In the genomic region with DNA sequence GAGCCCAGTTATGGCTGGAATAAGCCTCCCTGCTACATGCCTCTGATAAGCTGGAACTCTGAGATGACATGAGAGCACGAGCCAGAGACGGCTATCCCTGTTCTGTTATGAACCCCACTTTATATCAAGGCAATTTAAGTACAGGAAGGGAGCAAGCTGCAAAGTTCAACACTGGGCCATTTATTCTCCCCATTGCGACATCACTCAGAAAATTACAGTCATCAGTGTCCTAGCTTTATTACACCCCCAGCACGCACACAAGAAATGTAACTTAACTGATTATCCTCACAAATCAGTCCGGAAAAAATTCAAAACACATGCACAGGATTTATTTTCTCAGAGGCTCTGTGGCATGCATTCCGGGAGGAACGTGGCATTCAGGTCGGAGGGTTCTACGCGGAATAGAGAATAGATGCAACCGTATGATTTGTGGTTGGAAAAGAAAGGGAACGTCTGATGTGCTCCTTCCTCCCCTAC, we compare ENCODE assay signal across 8 cellular contexts.
DNase-seq lines count a peak whose midpoint lies in the region; ATAC-seq and TF ChIP-seq lines count a peak whose summit lies in the region.

No MANE protein-coding gene starts in this region.

- H3K27ac Mint-ChIP-seq in progenitor cell of endocrine pancreas, result no peak overlapping the region

- H3K36me3 ChIP-seq in SJSA1, result peaks cover 22% of the 10 kb centered on the region

- H3K36me3 Mint-ChIP-seq in progenitor cell of endocrine pancreas (ENCODE audit: insufficient read depth), result peaks cover 3% of the 10 kb centered on the region

- no peaks in the 10 kb centered on the region for H3K9me3 Mint-ChIP-seq in progenitor cell of endocrine pancreas (ENCODE audit: low read depth)

- H3K27me3 ChIP-seq in SJSA1 (replicated peaks), result no peaks in the 10 kb centered on the region

- peaks cover 15% of the 10 kb centered on the region for H3K27me3 Mint-ChIP-seq in progenitor cell of endocrine pancreas

- H3K4me3 Mint-ChIP-seq in progenitor cell of endocrine pancreas (ENCODE audit: low read depth), result peak overlapping the region; percentile 46

- no peak for ATAC-seq in GM21423 (IDR thresholded peaks at IDR 0.05; ENCODE audit: unreplicated experiment)

- H3K27ac ChIP-seq in SJSA1, result peak overlapping the region; percentile 78

- H3K9me3 ChIP-seq in SJSA1 (replicated peaks), result no peaks in the 10 kb centered on the region

- TF ChIP-seq CTCF in GM12865 (IDR thresholded peaks at IDR 0.05; ENCODE audit: insufficient read depth, low read depth, low read length, missing control alignments) (no peak), epithelial cell of proximal tubule (conservative IDR thresholded peaks at IDR 0.05; ENCODE audit: low read depth, low read length) (no peak), progenitor cell of endocrine pancreas (IDR thresholded peaks at IDR 0.05; ENCODE audit: unreplicated experiment) (no peak), GM20000 (IDR thresholded peaks at IDR 0.05; ENCODE audit: extremely low read depth, missing control alignments) (no peak)

- peaks cover 23% of the 10 kb centered on the region for H3K4me1 ChIP-seq in SJSA1 (replicated peaks)

- H3K4me3 ChIP-seq in GM12865 (ENCODE audit: low read depth, low read length) (peak overlapping the region; percentile 43), SJSA1 (peak overlapping the region; percentile 33), epithelial cell of proximal tubule (ENCODE audit: low read depth, low read length) (peak overlapping the region; percentile 53)

- DNase-seq in GM12865 (ENCODE audit: low read depth), result no peak
- DNase-seq in SJSA1 (ENCODE audit: low read depth in 1 of 2, low spot score in 2 of 2), result no peak
- DNase-seq in epithelial cell of proximal tubule (ENCODE audit: low read depth), result no peak
- no peak for DNase-seq in progenitor cell of endocrine pancreas (ENCODE audit: low spot score, unreplicated experiment)
- no peak for DNase-seq in retina
- no peak for DNase-seq in DMS153 treated with DMSO at 0.1 percent for 48 hours (lab: John Stamatoyannopoulos, UW; ENCODE audit: unreplicated experiment)
- DNase-seq in GM20000 (ENCODE audit: low spot score), result no peak

- H3K4me1 Mint-ChIP-seq in progenitor cell of endocrine pancreas (ENCODE audit: low read depth), result peaks cover 24% of the 10 kb centered on the region
